ENCODE assay signal across 21 cellular contexts in the genomic region with DNA sequence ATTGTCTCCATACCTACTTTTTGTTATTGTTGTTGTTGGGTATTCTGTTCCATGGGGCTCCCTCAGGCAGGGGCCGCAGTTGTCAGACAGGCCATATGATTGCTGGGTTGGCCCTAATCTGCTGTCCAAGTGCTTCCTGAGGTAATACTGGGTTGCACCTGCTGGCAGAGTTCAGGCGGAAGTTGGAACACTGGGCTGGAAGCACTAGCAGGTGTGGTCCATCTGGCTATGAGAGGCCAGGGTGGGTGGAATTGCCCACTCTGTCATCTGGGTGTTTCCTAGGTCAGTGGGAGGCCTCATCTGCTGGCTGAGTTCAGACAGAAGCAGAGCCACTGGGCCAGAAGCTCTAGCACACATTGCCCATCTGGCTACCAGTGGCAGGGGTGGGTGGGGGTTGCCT.
"Had no signal": no experiment of that assay in that cellular context is flagged by ENCODE, and none has a peak within 500 bp of the region (broad histone marks: within the 10 kb centered on the region; RNA-seq: fewer than 3 reads in every experiment).

No MANE protein-coding gene starts in this region.

- H3K27ac ChIP-seq: dorsolateral prefrontal cortex, epithelial cell of prostate, esophagus muscularis mucosa, gastrocnemius medialis, heart right ventricle, right atrium auricular region, sigmoid colon, skin epidermis, testis, tibial nerve had no signal

- H3K4me3 ChIP-seq: dorsolateral prefrontal cortex, esophagus muscularis mucosa, gastrocnemius medialis, heart right ventricle, right atrium auricular region, sigmoid colon, skin epidermis, testis, tibial nerve had no signal

- H3K27me3 Mint-ChIP-seq: effector memory CD8-positive, alpha-beta T cell; stimulated activated naive CD8-positive, alpha-beta T cell treated with anti-CD3 and anti-CD28 coated beads, Interleukin-15, amount 100 ng/mL, for 72 hours had no signal

- H3K4me3 Mint-ChIP-seq: naive thymus-derived CD8-positive, alpha-beta T cell; stimulated activated naive B cell treated with anti-CD40 and anti-IgM and Interleukin-4, amounts not matched to agents 10 μg/mL and 1 μg/mL and 100 μg/mL, for 72 hours; stimulated activated naive CD8-positive, alpha-beta T cell treated with anti-CD3 and anti-CD28 coated beads, Interleukin-15, amount 100 ng/mL, for 72 hours had no signal

- DNase-seq: cortex of kidney; dorsolateral prefrontal cortex; effector memory CD8-positive, alpha-beta T cell; gastrocnemius medialis; heart right ventricle; hypothalamus; kidney glomerular epithelial cell; mammary epithelial cell; naive thymus-derived CD8-positive, alpha-beta T cell; sigmoid colon; stimulated activated CD4-positive, alpha-beta T cell treated with anti-CD3 and anti-CD28 coated beads, Interleukin-2, amount 100 ng/mL, for 24 hours; stimulated activated CD4-positive, alpha-beta T cell treated with anti-CD3 and anti-CD28 coated beads, Interleukin-4, amount 100 ng/mL, for 4 hours; stimulated activated naive B cell treated with anti-CD40 and anti-IgM and Interleukin-4, amounts not matched to agents 10 μg/mL and 1 μg/mL and 100 μg/mL, for 72 hours; stimulated activated naive CD8-positive, alpha-beta T cell treated with anti-CD3 and anti-CD28 coated beads, Interleukin-15, amount 100 ng/mL, for 72 hours; testis had no signal

- H3K36me3 ChIP-seq: esophagus muscularis mucosa, gastrocnemius medialis, heart right ventricle, right atrium auricular region, sigmoid colon, tibial nerve had no signal

- H3K27ac Mint-ChIP-seq: stimulated activated naive B cell treated with anti-CD40 and anti-IgM and Interleukin-4, amounts not matched to agents 10 μg/mL and 1 μg/mL and 100 μg/mL, for 72 hours; stimulated activated naive CD8-positive, alpha-beta T cell treated with anti-CD3 and anti-CD28 coated beads, Interleukin-15, amount 100 ng/mL, for 72 hours had no signal

- H3K27me3 ChIP-seq: esophagus muscularis mucosa, gastrocnemius medialis, heart right ventricle, right atrium auricular region, sigmoid colon, testis, tibial nerve had no signal

- H3K9me3 ChIP-seq: esophagus muscularis mucosa, gastrocnemius medialis, right atrium auricular region, sigmoid colon, testis, tibial nerve had no signal

- ATAC-seq: effector memory CD8-positive, alpha-beta T cell; gastrocnemius medialis; heart right ventricle; left lobe of liver; naive thymus-derived CD8-positive, alpha-beta T cell; stimulated activated naive B cell treated with anti-CD40 and anti-IgM and Interleukin-4, amounts not matched to agents 10 μg/mL and 1 μg/mL and 100 μg/mL, for 72 hours; stimulated activated naive CD8-positive, alpha-beta T cell treated with anti-CD3 and anti-CD28 coated beads, Interleukin-15, amount 100 ng/mL, for 72 hours had no signal

- H3K36me3 Mint-ChIP-seq: stimulated activated naive B cell treated with anti-CD40 and anti-IgM and Interleukin-4, amounts not matched to agents 10 μg/mL and 1 μg/mL and 100 μg/mL, for 72 hours had no signal

- H3K4me1 ChIP-seq: esophagus muscularis mucosa, gastrocnemius medialis, heart right ventricle, right atrium auricular region, sigmoid colon, testis had no signal
